In the genomic region with DNA sequence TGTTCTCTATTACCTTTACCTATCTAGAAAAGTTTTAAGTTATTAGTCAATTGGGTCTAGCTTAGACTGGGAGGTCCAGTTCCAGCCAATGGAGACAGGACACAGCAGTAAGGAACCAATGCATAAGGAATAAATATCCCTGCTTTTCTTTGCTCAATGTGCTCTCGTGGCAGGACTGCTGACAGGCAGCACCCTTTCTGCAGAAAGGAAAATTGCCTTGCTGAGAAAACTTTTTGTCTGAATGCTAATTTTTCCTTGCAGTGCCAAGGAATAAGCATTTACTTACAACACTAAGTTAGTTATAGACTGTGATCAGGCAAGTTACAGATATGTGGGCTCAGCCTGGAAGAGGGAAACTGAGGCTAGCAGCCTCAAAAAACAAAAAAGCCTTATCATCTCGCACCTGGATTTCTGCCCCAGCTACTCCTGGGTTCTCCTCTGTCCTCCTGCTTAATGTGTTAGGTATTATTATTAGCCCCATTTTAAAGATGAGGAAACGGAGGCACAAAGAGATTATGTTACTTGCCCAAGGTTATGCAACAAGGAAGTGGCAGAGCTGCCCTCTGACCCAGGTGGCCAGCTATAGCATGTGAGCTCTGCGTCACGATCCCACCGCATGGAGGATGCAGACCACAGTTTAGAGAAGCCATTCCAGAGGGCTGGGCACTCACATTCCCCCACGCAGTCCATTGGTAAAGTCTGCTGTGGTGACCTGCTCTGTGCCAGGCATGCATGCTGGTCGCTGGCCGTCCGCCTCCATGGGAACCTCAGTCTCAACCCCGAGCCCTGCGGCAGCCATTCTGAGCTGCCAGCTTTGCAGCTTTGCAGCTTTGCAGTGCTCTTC, we compare ENCODE assay signal across 26 cellular contexts. TPM values are rescaled to one million over a fixed set of nuclear protein-coding genes. Genes with fewer than 3 reads are reported as not detected.
"Had no signal": no experiment of that assay in that cellular context is flagged by ENCODE, and none has a peak within 500 bp of the region (broad histone marks: within the 10 kb centered on the region; RNA-seq: fewer than 3 reads in every experiment).

No MANE protein-coding gene starts in this region.

- H3K27me3 ChIP-seq: heart left ventricle, pancreas, testis, upper lobe of left lung had no signal

- H3K9me3 ChIP-seq: testis had no signal

- DNase-seq: activated CD4-positive, alpha-beta T cell treated with anti-CD3 and anti-CD28 coated beads for 1 hour; activated CD4-positive, alpha-beta T cell treated with anti-CD3 and anti-CD28 coated beads, Interleukin-2, amount 50 U/mL, for 1 hour; activated CD8-positive, alpha-beta T cell treated with anti-CD3 and anti-CD28 coated beads, Interleukin-2, amount 10 ng/mL, durations not matched to agents 7 days and 5 days; activated gamma-delta T cell; activated naive CD4-positive, alpha-beta T cell treated with anti-CD3 and anti-CD28 coated beads, Interleukin-2, amount 50 U/mL, for 16 hours; activated naive CD8-positive, alpha-beta T cell treated with anti-CD3 and anti-CD28 coated beads, Interleukin-2, amount 50 U/mL, for 24 hours; cerebellar nuclear complex; heart left ventricle; islet precursor cell; left cardiac atrium; mucosa of descending colon; nephron progenitor cell; pancreas; right cardiac atrium; small intestine; stimulated activated CD4-positive, alpha-beta T cell treated with anti-CD3 and anti-CD28 coated beads, Interleukin-15, amount 100 ng/mL, for 24 hours; stimulated activated CD8-positive, alpha-beta memory T cell treated with anti-CD3 and anti-CD28 coated beads, Interleukin-4, amount 100 ng/mL, for 48 hours; stimulated activated naive B cell treated with anti-CD40 and anti-IgM and Interleukin-4, amounts not matched to agents 10 μg/mL and 1 μg/mL and 100 μg/mL, for 72 hours; T-helper 9 cell; testis; upper lobe of left lung had no signal

- H3K36me3 ChIP-seq: pancreas, upper lobe of left lung had no signal

- FAIRE-seq: pancreas, small intestine had no signal

- H3K27ac ChIP-seq: coronary artery, heart left ventricle, pancreas, testis, upper lobe of left lung had no signal

- H3K4me1 ChIP-seq: heart left ventricle, pancreas, testis, upper lobe of left lung had no signal

- ATAC-seq: activated CD8-positive, alpha-beta T cell treated with anti-CD3 and anti-CD28 coated beads, Interleukin-2, amount 10 ng/mL, durations not matched to agents 7 days and 5 days; activated naive CD8-positive, alpha-beta T cell treated with anti-CD3 and anti-CD28 coated beads, Interleukin-2, amount 50 U/mL, for 24 hours; heart left ventricle; left cardiac atrium; mucosa of descending colon; pancreas; right cardiac atrium; stimulated activated naive B cell treated with anti-CD40 and anti-IgM and Interleukin-4, amounts not matched to agents 10 μg/mL and 1 μg/mL and 100 μg/mL, for 72 hours had no signal

- H3K4me3 ChIP-seq: coronary artery, heart left ventricle, mucosa of descending colon, pancreas, testis, upper lobe of left lung had no signal

RNA-seq across cellular contexts. Expression of a gene that starts 40.5 kb away (rescaled TPM):
- total RNA-seq: epithelial cell of proximal tubule, fibroblast of villous mesenchyme, lower leg skin, pulmonary artery endothelial cell had no signal
- polyA plus RNA-seq: heart left ventricle had no signal
